Comparison of ENCODE assay signal across 27 cellular contexts in genomic region chr9:132074736-132075135, GRCh38. TPM values are rescaled to one million over a fixed set of nuclear protein-coding genes. Genes with fewer than 3 reads are reported as not detected.
DNase-seq lines count a peak whose midpoint lies in the region; ATAC-seq and TF ChIP-seq lines count a peak whose summit lies in the region.
"Had no signal": no experiment of that assay in that cellular context is flagged by ENCODE, and none has a peak within 500 bp of the region (broad histone marks: within the 10 kb centered on the region; RNA-seq: fewer than 3 reads in every experiment).

No MANE protein-coding gene starts in this region.

- H3K36me3 ChIP-seq in mammary epithelial cell (ENCODE audit: insufficient read depth, low read length), result peaks cover 2% of the 10 kb centered on the region
- H3K36me3 ChIP-seq: ovary had no signal

- peaks cover 51% of the 10 kb centered on the region for H3K36me3 Mint-ChIP-seq in MCF 10A (ENCODE audit: insufficient read depth, unreplicated experiment)

- no peak overlapping the region for H3K27ac Mint-ChIP-seq in MCF 10A (ENCODE audit: low read depth, unreplicated experiment)
- H3K27ac Mint-ChIP-seq: activated CD4-positive, alpha-beta memory T cell treated with anti-CD3 and anti-CD28 coated beads, Interleukin-2, amount 10 ng/mL, durations not matched to agents 7 days and 5 days; activated naive CD4-positive, alpha-beta T cell treated with anti-CD3 and anti-CD28 coated beads for 36 hours; naive thymus-derived CD4-positive, alpha-beta T cell; stimulated activated naive CD8-positive, alpha-beta T cell treated with anti-CD3 and anti-CD28 coated beads, Interleukin-15, Interleukin-2, amounts not matched to agents 100 ng/mL and 50 ng/mL, for 24 hours had no signal

- ATAC-seq in HG02678 (IDR thresholded peaks at IDR 0.05; ENCODE audit: unreplicated experiment), result no peak
- ATAC-seq: esophagus mucosa; naive thymus-derived CD4-positive, alpha-beta T cell; sciatic nerve; upper lobe of right lung had no signal

- H3K4me3 ChIP-seq in mammary epithelial cell (replicated peaks in 1 of 3; ENCODE audit: insufficient read depth in 1 of 3, low read depth in 2 of 3, low read length in 3 of 3) (no peak overlapping the region), fibroblast of the aortic adventitia (ENCODE audit: low read depth, low read length) (no peak overlapping the region)
- H3K4me3 ChIP-seq: ovary, upper lobe of right lung had no signal

- WGBS in mammary epithelial cell (ENCODE audit: low coverage, missing lambda C conversion rate), result 31% methylated on average over 2 of the region's 2 CpGs

- POLR2A ChIA-PET in MCF 10A (lab: Yijun Ruan, JAX), result no interaction called here

- no peak overlapping the region for H3K4me3 Mint-ChIP-seq in MCF 10A (ENCODE audit: unreplicated experiment)
- H3K4me3 Mint-ChIP-seq: activated CD4-positive, alpha-beta memory T cell treated with anti-CD3 and anti-CD28 coated beads, Interleukin-2, amount 10 ng/mL, durations not matched to agents 7 days and 5 days; activated naive CD4-positive, alpha-beta T cell treated with anti-CD3 and anti-CD28 coated beads for 36 hours; naive thymus-derived CD4-positive, alpha-beta T cell; stimulated activated naive CD8-positive, alpha-beta T cell treated with anti-CD3 and anti-CD28 coated beads, Interleukin-15, Interleukin-2, amounts not matched to agents 100 ng/mL and 50 ng/mL, for 24 hours had no signal

- H3K27me3 Mint-ChIP-seq in MCF 10A (ENCODE audit: insufficient read depth, unreplicated experiment), result no peaks in the 10 kb centered on the region
- H3K27me3 Mint-ChIP-seq: activated CD4-positive, alpha-beta memory T cell treated with anti-CD3 and anti-CD28 coated beads, Interleukin-2, amount 10 ng/mL, durations not matched to agents 7 days and 5 days; stimulated activated naive CD8-positive, alpha-beta T cell treated with anti-CD3 and anti-CD28 coated beads, Interleukin-15, Interleukin-2, amounts not matched to agents 100 ng/mL and 50 ng/mL, for 24 hours had no signal

- no peaks in the 10 kb centered on the region for H4K20me1 ChIP-seq in mammary epithelial cell (ENCODE audit: insufficient read depth, low read length)

- BruUV-seq in mammary epithelial cell (replicated peaks; lab: Mats Ljungman, UMichigan), result no TSS peak
- no TSS peak for BruUV-seq in MCF 10A (replicated peaks; lab: Mats Ljungman, UMichigan)

- dilution Hi-C loops in mammary epithelial cell (cut with HindIII; ENCODE audit: low sequenced_read_pairs), result no loop called here

- H3K79me2 ChIP-seq in mammary epithelial cell (ENCODE audit: insufficient read depth, low read length), result peaks cover 99% of the 10 kb centered on the region

- H2AFZ ChIP-seq in mammary epithelial cell (ENCODE audit: low read depth, low read length), result no peak overlapping the region

- in situ Hi-C loops in mammary epithelial cell (cut with MboI; ENCODE audit: low sequenced_read_pairs in 2 of 2), result no loop called here

- H3K9me3 Mint-ChIP-seq in MCF 10A (ENCODE audit: unreplicated experiment), result no peaks in the 10 kb centered on the region
- H3K9me3 Mint-ChIP-seq: activated CD4-positive, alpha-beta memory T cell treated with anti-CD3 and anti-CD28 coated beads, Interleukin-2, amount 10 ng/mL, durations not matched to agents 7 days and 5 days; activated naive CD4-positive, alpha-beta T cell treated with anti-CD3 and anti-CD28 coated beads for 36 hours; naive thymus-derived CD4-positive, alpha-beta T cell; stimulated activated naive CD8-positive, alpha-beta T cell treated with anti-CD3 and anti-CD28 coated beads, Interleukin-15, Interleukin-2, amounts not matched to agents 100 ng/mL and 50 ng/mL, for 24 hours had no signal

- H3K27ac ChIP-seq in mammary epithelial cell (ENCODE audit: insufficient read depth, low read depth, low read length), result no peak overlapping the region
- H3K27ac ChIP-seq: C4-2B, ovary, upper lobe of right lung had no signal

- TF ChIP-seq CTCF in mammary epithelial cell (conservative IDR thresholded peaks at IDR 0.05 in 1 of 2, IDR thresholded peaks at IDR 0.05 in 1 of 2; ENCODE audit: extremely low read depth in 1 of 2, insufficient read depth in 1 of 2, low read depth in 1 of 2, low read length in 2 of 2) (no peak), MCF 10A (IDR thresholded peaks at IDR 0.05; ENCODE audit: unreplicated experiment) (no peak), fibroblast of the aortic adventitia (IDR thresholded peaks at IDR 0.05; ENCODE audit: insufficient read depth, low read length) (peak; percentile 15)

- no peaks in the 10 kb centered on the region for H3K27me3 ChIP-seq in mammary epithelial cell (ENCODE audit: insufficient read depth, low read length)
- H3K27me3 ChIP-seq: ovary, upper lobe of right lung had no signal

- DNase-seq in mammary epithelial cell, result peak; percentile 43
- no peak for DNase-seq in MCF 10A (ENCODE audit: unreplicated experiment)
- DNase-seq in astrocyte of the hippocampus (ENCODE audit: low read depth, low spot score), result peak; percentile 84
- DNase-seq in fibroblast of the aortic adventitia (ENCODE audit: low read depth), result peak; percentile 85
- DNase-seq in glomerular visceral epithelial cell (ENCODE audit: extremely low spot score), result no peak
- DNase-seq in T-helper 1 cell, result no peak
- DNase-seq in posterior cingulate gyrus, result no peak
- DNase-seq: 8988T; activated CD4-positive, alpha-beta memory T cell treated with anti-CD3 and anti-CD28 coated beads, Interleukin-2, amount 10 ng/mL, durations not matched to agents 7 days and 5 days; activated CD4-positive, CD25-positive, alpha-beta regulatory T cell; activated naive CD4-positive, alpha-beta T cell treated with anti-CD3 and anti-CD28 coated beads for 36 hours; hippocampal formation; kidney; mesenchymal stem cell; naive thymus-derived CD4-positive, alpha-beta T cell; NCI-H1417 treated with DMSO at 0.1 percent for 48 hours; NCI-H2171; NCI-H526; ovary; SHP77 treated with DMSO at 0.1 percent for 48 hours; stimulated activated CD4-positive, alpha-beta T cell treated with anti-CD3 and anti-CD28 coated beads, Interleukin-2, amount 100 ng/mL, for 24 hours; upper lobe of right lung had no signal

- intact Hi-C loops in mammary epithelial cell (cut with micrococcal nuclease) (loop anchor here (5.0 to 10.0 kb wide), 2 partner anchors 88 to 110 kb away; partner anchors contain the start of gene NTNG2), MCF 10A (cut with micrococcal nuclease) (loop anchor here (10.0 kb wide), 1 partner anchor 90 kb away; the partner anchor contains the start of gene NTNG2), posterior cingulate gyrus (cut with DNase I) (loop anchor here (10.0 kb wide), 2 partner anchors 90 to 160 kb away; partner anchors contain the start of gene NTNG2)

- no peak overlapping the region for H3K9ac ChIP-seq in mammary epithelial cell (ENCODE audit: insufficient read depth, low read length)

- H3K9me3 ChIP-seq in mammary epithelial cell (replicated peaks; ENCODE audit: insufficient read depth, low read length), result no peaks in the 10 kb centered on the region
- H3K9me3 ChIP-seq: ovary, upper lobe of right lung had no signal

- peaks cover 26% of the 10 kb centered on the region for H3K4me1 Mint-ChIP-seq in MCF 10A (ENCODE audit: insufficient read depth, unreplicated experiment)

- H3K4me1 ChIP-seq in mammary epithelial cell (ENCODE audit: insufficient read depth, low read length), result peaks cover 52% of the 10 kb centered on the region

- peak overlapping the region; percentile 66 for H3K4me2 ChIP-seq in mammary epithelial cell (ENCODE audit: insufficient read depth, low read depth, low read length)

- CTCF ChIA-PET in mammary epithelial cell (lab: Charles Lee; ENCODE audit: low non-redundant PET), result no interaction called here
- CTCF ChIA-PET in MCF 10A (lab: Yijun Ruan, JAX), result interaction anchor here (0.5 kb wide), 1 partner anchor 246 kb away, joined by 3 read pairs; no protein-coding TSS in a partner anchor

RNA-seq across cellular contexts. Expression of gene MED27, which starts 4.9 kb away (rescaled TPM):
- total RNA-seq in mammary epithelial cell (10 to 100 TPM; 31.8 to 39.8 TPM), MCF 10A (2022) (34.3 and 41.9 TPM in 2 replicates), fibroblast of the aortic adventitia (ENCODE audit: low replicate concordance) (11.9 and 29.4 TPM in 2 replicates)
- polyA plus RNA-seq in mammary epithelial cell, result 62.6 TPM
- 51.8 TPM for polyA minus RNA-seq in mammary epithelial cell

Comparison
In these comparisons a context has a peak if more than half of its experiments do, and no peak if none do; other contexts are left out.
1. DNase-seq: peak in mammary epithelial cell (single experiment), astrocyte of the hippocampus (single experiment) and fibroblast of the aortic adventitia (single experiment); none in MCF 10A (single experiment), glomerular visceral epithelial cell (single experiment), T-helper 1 cell (0 of 5) and posterior cingulate gyrus (0 of 10).